15 cellular contexts compared by ENCODE assay signal in the genomic region with DNA sequence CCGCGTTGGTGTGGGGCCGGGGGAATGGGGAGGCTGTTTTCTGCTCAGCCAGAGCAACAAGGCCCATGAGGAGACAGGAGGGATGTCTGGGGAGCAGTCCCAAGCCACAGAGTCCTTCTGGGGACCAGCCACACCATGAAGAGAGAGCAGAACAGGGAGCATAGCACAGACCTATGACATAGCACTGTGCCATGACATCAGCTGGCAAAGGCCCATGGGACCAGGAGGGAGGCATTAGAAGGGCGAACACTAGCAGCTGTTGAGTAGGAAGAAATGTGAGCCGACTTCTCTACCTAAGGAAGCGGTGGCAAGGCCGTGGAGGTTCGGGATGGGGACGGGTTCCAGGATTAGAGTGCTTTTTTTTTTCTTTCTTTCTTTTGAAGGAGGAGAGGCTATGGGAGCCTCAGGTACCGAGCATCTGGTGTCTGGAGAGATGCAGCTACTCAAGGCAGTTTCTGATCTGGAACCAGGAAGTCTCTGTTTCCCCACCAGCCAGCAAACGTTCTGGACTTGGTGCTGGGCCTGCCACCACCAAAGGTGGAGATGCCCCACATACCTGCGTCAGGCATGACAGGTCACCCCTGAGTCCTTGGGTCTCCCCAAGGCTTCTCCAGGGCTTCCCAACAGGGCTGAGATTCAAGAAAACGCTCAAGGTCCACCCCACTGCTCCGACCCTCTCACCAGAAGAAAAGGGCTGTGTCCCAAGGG.
DNase-seq lines count a peak whose midpoint lies in the region; ATAC-seq, FAIRE-seq and TF ChIP-seq lines count a peak whose summit lies in the region.
"Had no signal": no experiment of that assay in that cellular context is flagged by ENCODE, and none has a peak within 500 bp of the region (broad histone marks: within the 10 kb centered on the region; RNA-seq: fewer than 3 reads in every experiment).

No MANE protein-coding gene starts in this region.

- H4K91ac ChIP-seq in H1 (replicated peaks; ENCODE audit: insufficient read length, low read length) = no peak overlapping the region

- peaks cover 7% of the 10 kb centered on the region for H3K27me3 Mint-ChIP-seq in activated naive CD4-positive, alpha-beta T cell treated with anti-CD3 and anti-CD28 coated beads, Interleukin-2, amount 10 ng/mL, durations not matched to agents 7 days and 5 days
- H3K27me3 Mint-ChIP-seq in type B pancreatic cell = no peaks in the 10 kb centered on the region

- no peak overlapping the region for H2BK20ac ChIP-seq in H1 (ENCODE audit: low read length)

- no peak overlapping the region; the same call in 1 of the 2 replicates for H2BK12ac ChIP-seq in H1 (ENCODE audit: low read depth, low read length)

- no peaks in the 10 kb centered on the region for H3K23me2 ChIP-seq in H1 (ENCODE audit: low read depth, low read length)

- FAIRE-seq in H1 (lab: Jason Lieb, UNC) = no peak
- FAIRE-seq: bronchial epithelial cell, frontal cortex had no signal

- POLR2A ChIA-PET in H1 (lab: Charles Lee; ENCODE audit: partially characterized antibody) = no interaction called here

- CTCF ChIA-PET in activated naive CD4-positive, alpha-beta T cell treated with anti-CD3 and anti-CD28 coated beads, Interleukin-2, amount 10 ng/mL, durations not matched to agents 7 days and 5 days (lab: Charles Lee) = no interaction called here
- CTCF ChIA-PET in H1 (lab: Charles Lee; ENCODE audit: partially characterized antibody) = no interaction called here

- TF ChIP-seq EP300 in H1 (IDR thresholded peaks at IDR 0.05; ENCODE audit: borderline replicate concordance in 1 of 2, low read depth in 2 of 2, low read length in 2 of 2) = no peak

- TF ChIP-seq CTCF in H1 (IDR thresholded peaks at IDR 0.05; ENCODE audit: control extremely low read depth in 1 of 3, insufficient read depth in 1 of 3, low read depth in 1 of 3, low read length in 3 of 3) (no peak), type B pancreatic cell (conservative IDR thresholded peaks at IDR 0.05) (no peak)

- no peak overlapping the region for H4K5ac ChIP-seq in H1 (ENCODE audit: insufficient read length, low read depth, low read length)

- H3K23ac ChIP-seq in H1 (ENCODE audit: insufficient read length) = no peak overlapping the region

- no peaks in the 10 kb centered on the region for H3K79me1 ChIP-seq in H1 (ENCODE audit: low read depth, low read length)

- no peak overlapping the region for H3K4me3 Mint-ChIP-seq in activated naive CD4-positive, alpha-beta T cell treated with anti-CD3 and anti-CD28 coated beads, Interleukin-2, amount 10 ng/mL, durations not matched to agents 7 days and 5 days
- no peak overlapping the region for H3K4me3 Mint-ChIP-seq in type B pancreatic cell
- H3K4me3 Mint-ChIP-seq: immature natural killer cell had no signal

- ATAC-seq in activated naive CD4-positive, alpha-beta T cell treated with anti-CD3 and anti-CD28 coated beads, Interleukin-2, amount 50 U/mL, for 72 hours = no peak
- no peak for ATAC-seq in HG03469 (IDR thresholded peaks at IDR 0.05; ENCODE audit: unreplicated experiment)
- no peak for ATAC-seq in GM21515 (IDR thresholded peaks at IDR 0.05; ENCODE audit: unreplicated experiment)
- no peak for ATAC-seq in left cardiac atrium

- no peak for TF ChIP-seq POLR2A in H1 (IDR thresholded peaks at IDR 0.05; ENCODE audit: control extremely low read depth in 1 of 2, low read depth in 2 of 2, low read length in 2 of 2)

- H3K79me2 ChIP-seq in H1 (ENCODE audit: control insufficient read depth in 1 of 2, insufficient read depth in 2 of 2, low read length in 2 of 2) = no peaks in the 10 kb centered on the region

- H3K9me3 ChIP-seq in H1 (ENCODE audit: insufficient read depth in 2 of 2, low read depth in 1 of 2, low read length in 1 of 2) = no peaks in the 10 kb centered on the region

- H3K56ac ChIP-seq in H1 (replicated peaks; ENCODE audit: insufficient read length, low read depth, low read length) = no peak overlapping the region

- intact Hi-C loops in left cardiac atrium (cut with DNase I) = no loop called here

- DNase-seq in activated naive CD4-positive, alpha-beta T cell treated with anti-CD3 and anti-CD28 coated beads, Interleukin-2, amount 50 U/mL, for 72 hours (ENCODE audit: low spot score in 2 of 2) = no peak
- DNase-seq in activated naive CD4-positive, alpha-beta T cell treated with anti-CD3 and anti-CD28 coated beads, Interleukin-2, amount 10 ng/mL, durations not matched to agents 7 days and 5 days = no peak
- DNase-seq in NCI-H524 treated with DMSO at 0.1 percent for 48 hours (lab: John Stamatoyannopoulos, UW) (peak; percentile 34), H1 (ENCODE audit: low read depth in 1 of 2, low spot score in 2 of 2) (peak in 1 of 2 experiments; percentile 36), type B pancreatic cell (ENCODE audit: extremely low spot score, unreplicated experiment) (no peak), left cardiac atrium (no peak)
- DNase-seq: activated CD4-positive, alpha-beta T cell treated with anti-CD3 and anti-CD28 coated beads, Interleukin-2, amount 50 U/mL, for 48 hours; DMS79; KG1; NCI-H2081 had no signal

- no peaks in the 10 kb centered on the region for H3K36me3 ChIP-seq in H1 (ENCODE audit: control insufficient read depth in 2 of 4, insufficient read depth in 4 of 4, low read length in 3 of 4)

- 96% methylated on average over 12 of the region's 14 CpGs; no CpG with 5 or more reads in 1 of the 2 experiments for WGBS in H1 (ENCODE audit: extremely low coverage in 1 of 2, insufficient coverage in 1 of 2, insufficient read length in 1 of 2, insufficient replicate concordance in 2 of 2, low coverage in 1 of 2, low lambda C conversion rate in 2 of 2, missing lambda C conversion rate in 1 of 2), 2 experiments

- H3K27me3 ChIP-seq in H1 (replicated peaks in 1 of 4; ENCODE audit: control insufficient read depth in 3 of 4, extremely low read depth in 1 of 4, insufficient read depth in 3 of 4, low read length in 3 of 4) = no peaks in the 10 kb centered on the region

- H2BK120ac ChIP-seq in H1 (replicated peaks; ENCODE audit: low read depth, low read length) = no peak overlapping the region

- no peaks in the 10 kb centered on the region for H3K4me1 Mint-ChIP-seq in activated naive CD4-positive, alpha-beta T cell treated with anti-CD3 and anti-CD28 coated beads, Interleukin-2, amount 10 ng/mL, durations not matched to agents 7 days and 5 days
- H3K4me1 Mint-ChIP-seq in type B pancreatic cell (ENCODE audit: unreplicated experiment) = peaks cover 35% of the 10 kb centered on the region

- H4K8ac ChIP-seq in H1 (ENCODE audit: extremely low read depth, insufficient read depth, low read length) = no peak overlapping the region

- TF ChIP-seq RAD21 in H1 (IDR thresholded peaks at IDR 0.05 in 1 of 2, conservative IDR thresholded peaks at IDR 0.05 in 1 of 2; ENCODE audit: low read depth in 2 of 2, low read length in 2 of 2) = no peak

- no peak overlapping the region for H3K14ac ChIP-seq in H1 (ENCODE audit: insufficient read length)

- no peak overlapping the region for H3K4ac ChIP-seq in H1 (replicated peaks; ENCODE audit: insufficient read length, low read depth, low read length)

- H3K9ac ChIP-seq in H1 (replicated peaks in 1 of 4; ENCODE audit: extremely low read depth in 1 of 4, low read depth in 3 of 4, low read length in 3 of 4) = no peak overlapping the region

- no peak overlapping the region; the same call in 1 of the 2 replicates for H3K27ac ChIP-seq in H1 (ENCODE audit: low read depth, low read length)

- no peak overlapping the region for H3K4me3 ChIP-seq in H1 (ENCODE audit: extremely low read depth in 1 of 4, insufficient read depth in 2 of 4, low read depth in 3 of 4, low read length in 4 of 4)

- no peak overlapping the region for H2BK5ac ChIP-seq in H1 (ENCODE audit: low read depth, low read length)

- H3K36me3 Mint-ChIP-seq in activated naive CD4-positive, alpha-beta T cell treated with anti-CD3 and anti-CD28 coated beads, Interleukin-2, amount 50 U/mL, for 72 hours = no peaks in the 10 kb centered on the region
- H3K36me3 Mint-ChIP-seq in activated naive CD4-positive, alpha-beta T cell treated with anti-CD3 and anti-CD28 coated beads, Interleukin-2, amount 10 ng/mL, durations not matched to agents 7 days and 5 days = no peaks in the 10 kb centered on the region
- H3K36me3 Mint-ChIP-seq in type B pancreatic cell = peaks cover 3% of the 10 kb centered on the region

- no peaks in the 10 kb centered on the region for H4K20me1 ChIP-seq in H1 (replicated peaks in 1 of 2; ENCODE audit: control insufficient read depth in 1 of 2, insufficient read depth in 2 of 2, low read length in 2 of 2)

- no peak overlapping the region for H3K18ac ChIP-seq in H1 (ENCODE audit: extremely low read depth, low read length)

- peaks cover 5 to 11% (median 6%) of the 10 kb centered on the region in 4 experiments for H3K4me1 ChIP-seq in H1 (replicated peaks in 1 of 4; ENCODE audit: control insufficient read depth in 3 of 4, insufficient read depth in 4 of 4, low read length in 3 of 4)

- peak overlapping the region; percentile 87; the same call in 1 of the 2 replicates for H2AK5ac ChIP-seq in H1 (ENCODE audit: low read depth, low read length)

- H3K4me2 ChIP-seq in H1 (ENCODE audit: insufficient read depth in 1 of 2, low read depth in 2 of 2, low read length in 2 of 2) = no peak overlapping the region

- H2BK15ac ChIP-seq in H1 (ENCODE audit: low read length) = peak overlapping the region; percentile 97; the same call in 1 of the 2 replicates

- H3K27ac Mint-ChIP-seq in activated naive CD4-positive, alpha-beta T cell treated with anti-CD3 and anti-CD28 coated beads, Interleukin-2, amount 50 U/mL, for 72 hours = peak overlapping the region; percentile 18 to 20
- H3K27ac Mint-ChIP-seq in activated naive CD4-positive, alpha-beta T cell treated with anti-CD3 and anti-CD28 coated beads, Interleukin-2, amount 10 ng/mL, durations not matched to agents 7 days and 5 days = no peak overlapping the region
- H3K27ac Mint-ChIP-seq in type B pancreatic cell = peak overlapping the region; percentile 50

- H3K9me3 Mint-ChIP-seq in activated naive CD4-positive, alpha-beta T cell treated with anti-CD3 and anti-CD28 coated beads, Interleukin-2, amount 50 U/mL, for 72 hours = no peaks in the 10 kb centered on the region
- H3K9me3 Mint-ChIP-seq in activated naive CD4-positive, alpha-beta T cell treated with anti-CD3 and anti-CD28 coated beads, Interleukin-2, amount 10 ng/mL, durations not matched to agents 7 days and 5 days = no peaks in the 10 kb centered on the region
- no peaks in the 10 kb centered on the region for H3K9me3 Mint-ChIP-seq in type B pancreatic cell
- H3K9me3 Mint-ChIP-seq: immature natural killer cell had no signal

- H2AFZ ChIP-seq in H1 (ENCODE audit: low read length) = no peak overlapping the region

TF ChIP-seq in H1, 55 proteins besides CTCF, POLR2A, EP300 and RAD21 (continues in another document):
- TF ChIP-seq TAF7 (optimal IDR thresholded peaks at IDR 0.05; ENCODE audit: borderline replicate concordance, low read depth, low read length) (no peak), EZH2 (IDR thresholded peaks at IDR 0.05; ENCODE audit: low read depth, low read length, severe bottlenecking) (no peak), EGR1 (IDR thresholded peaks at IDR 0.05; ENCODE audit: borderline replicate concordance, low read depth, low read length) (no peak), BACH1 (IDR thresholded peaks at IDR 0.05; ENCODE audit: low read length) (no peak), SIX5 (IDR thresholded peaks at IDR 0.05; ENCODE audit: low read depth, low read length) (no peak), JUN (IDR thresholded peaks at IDR 0.05; ENCODE audit: low read depth, low read length) (no peak), SP2 (IDR thresholded peaks at IDR 0.05; ENCODE audit: low read length) (no peak)
